In the genomic region with DNA sequence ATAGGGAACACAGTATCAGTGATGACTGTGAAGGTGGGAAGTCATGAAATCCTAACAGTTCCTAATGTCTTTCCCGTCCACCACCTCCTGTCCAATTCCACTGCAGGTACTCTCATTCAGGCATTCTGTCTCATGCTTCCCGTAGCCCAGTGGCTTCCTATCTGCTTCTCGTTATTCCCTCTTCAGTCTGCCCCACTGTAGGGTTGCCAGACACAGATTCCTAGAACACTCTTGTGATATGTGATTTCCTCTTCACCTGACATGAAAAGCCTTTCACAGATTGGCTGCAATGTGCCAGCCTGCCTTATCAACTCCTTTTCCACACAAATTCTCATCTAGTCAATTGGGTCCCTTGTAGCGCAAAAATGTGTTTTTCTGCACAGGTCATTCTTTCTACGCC, we compare ENCODE assay signal across 21 cellular contexts.
"Had no signal": no experiment of that assay in that cellular context is flagged by ENCODE, and none has a peak within 500 bp of the region (broad histone marks: within the 10 kb centered on the region; RNA-seq: fewer than 3 reads in every experiment).

No MANE protein-coding gene starts in this region.

- ATAC-seq: left lobe of liver; lower lobe of right lung; right lobe of liver; stimulated activated effector memory CD8-positive, alpha-beta T cell treated with anti-CD3 and anti-CD28 coated beads, Interleukin-12 subunit alpha, Interleukin-12 subunit beta, amount 100 ng/mL, for 72 hours; stimulated activated naive CD8-positive, alpha-beta T cell treated with anti-CD3 and anti-CD28 coated beads, Interleukin-15, Interleukin-2, amounts not matched to agents 100 U/mL and 50 U/mL, for 24 hours had no signal

- H3K4me1 Mint-ChIP-seq: memory B cell; naive B cell; nephron; stimulated activated effector memory CD8-positive, alpha-beta T cell treated with anti-CD3 and anti-CD28 coated beads, Interleukin-12 subunit alpha, Interleukin-12 subunit beta, amount 100 ng/mL, for 72 hours had no signal

- H3K36me3 ChIP-seq: ovary, right lobe of liver, thyroid gland had no signal

- H3K4me1 ChIP-seq: lower lobe of right lung, right lobe of liver, suprapubic skin, upper lobe of left lung, vagina had no signal

- H3K27ac Mint-ChIP-seq: memory B cell; nephron; stimulated activated effector memory CD8-positive, alpha-beta T cell treated with anti-CD3 and anti-CD28 coated beads, Interleukin-12 subunit alpha, Interleukin-12 subunit beta, amount 100 ng/mL, for 72 hours had no signal

- H3K27me3 Mint-ChIP-seq: memory B cell, naive B cell had no signal

- DNase-seq: effector CD4-positive, alpha-beta T cell; foreskin melanocyte; heart right ventricle; hypothalamus; islet precursor cell; lower lobe of right lung; naive B cell; ovary; right lobe of liver; stimulated activated CD4-positive, alpha-beta T cell treated with anti-CD3 and anti-CD28 coated beads, Interleukin-4, amount 100 ng/mL, for 1 hour; stimulated activated CD8-positive, alpha-beta memory T cell treated with anti-CD3 and anti-CD28 coated beads, Interleukin-4, amount 100 ng/mL, for 48 hours; stimulated activated naive CD8-positive, alpha-beta T cell treated with anti-CD3 and anti-CD28 coated beads, Interleukin-15, Interleukin-2, amounts not matched to agents 100 U/mL and 50 U/mL, for 24 hours; thyroid gland; upper lobe of left lung had no signal

- H3K4me3 ChIP-seq: coronary artery, heart right ventricle, lower lobe of right lung, ovary, right lobe of liver, suprapubic skin, thyroid gland, upper lobe of left lung, vagina had no signal

- H3K4me3 Mint-ChIP-seq: memory B cell; naive B cell; nephron; stimulated activated effector memory CD8-positive, alpha-beta T cell treated with anti-CD3 and anti-CD28 coated beads, Interleukin-12 subunit alpha, Interleukin-12 subunit beta, amount 100 ng/mL, for 72 hours had no signal

- H3K27me3 ChIP-seq: heart right ventricle, ovary, right lobe of liver, suprapubic skin, thyroid gland, upper lobe of left lung, vagina had no signal

- H3K27ac ChIP-seq: coronary artery, heart right ventricle, lower lobe of right lung, ovary, right lobe of liver, suprapubic skin, thyroid gland, upper lobe of left lung, vagina had no signal

- H3K9me3 ChIP-seq: lower lobe of right lung, ovary, right lobe of liver, suprapubic skin, thyroid gland, upper lobe of left lung, vagina had no signal

- H3K9me3 Mint-ChIP-seq: nephron; stimulated activated effector memory CD8-positive, alpha-beta T cell treated with anti-CD3 and anti-CD28 coated beads, Interleukin-12 subunit alpha, Interleukin-12 subunit beta, amount 100 ng/mL, for 72 hours had no signal
